Comparison of ENCODE assay signal across 24 cellular contexts in the genomic region with DNA sequence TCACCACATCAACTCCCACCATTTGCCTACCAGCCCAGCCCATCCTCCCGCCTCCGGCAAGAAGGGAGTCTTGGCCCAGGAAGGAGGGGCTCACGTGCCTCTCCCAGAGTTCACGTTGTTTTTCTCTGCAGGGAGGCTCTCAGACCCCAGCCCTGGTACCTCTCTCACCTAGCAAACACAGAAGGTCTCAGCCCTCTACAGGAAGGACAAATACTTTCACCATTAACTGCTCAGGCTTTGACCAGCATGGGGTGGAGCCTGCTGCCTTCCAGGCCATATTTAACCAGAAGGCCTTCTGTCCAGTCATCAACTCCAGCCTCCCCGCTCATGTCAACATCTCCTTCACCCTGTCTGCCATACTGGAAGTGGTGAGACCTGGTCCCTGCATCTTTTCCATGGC. TPM values are rescaled to one million over a fixed set of nuclear protein-coding genes. Genes with fewer than 3 reads are reported as not detected.
DNase-seq lines count a peak whose midpoint lies in the region; ATAC-seq and TF ChIP-seq lines count a peak whose summit lies in the region.
"Had no signal": no experiment of that assay in that cellular context is flagged by ENCODE, and none has a peak within 500 bp of the region (broad histone marks: within the 10 kb centered on the region; RNA-seq: fewer than 3 reads in every experiment).

No MANE protein-coding gene starts in this region.

- H3K36me3 ChIP-seq in mesendoderm (ENCODE audit: control insufficient read depth, insufficient read depth, low read length) = no peaks in the 10 kb centered on the region
- H3K36me3 ChIP-seq: SJSA1 had no signal

- H3K56ac ChIP-seq in mesendoderm (ENCODE audit: low read length) = no peak overlapping the region

- WGBS in mesendoderm (ENCODE audit: extremely low coverage, insufficient coverage, low lambda C conversion rate) = no CpG with 5 or more reads among the region's 5 CpGs

- H2AK5ac ChIP-seq in mesendoderm (ENCODE audit: low read length) = no peak overlapping the region

- no peak overlapping the region for H4K5ac ChIP-seq in mesendoderm (ENCODE audit: low read length)

- no peaks in the 10 kb centered on the region for H3K4me1 ChIP-seq in mesendoderm (ENCODE audit: control insufficient read depth, low read depth, low read length)

- DNase-seq in ELF-1 (ENCODE audit: low read depth, low spot score) (peak; percentile 79), NCI-H146 (lab: John Stamatoyannopoulos, UW) (peak; percentile 69), choroid plexus epithelial cell (ENCODE audit: low read depth) (peak; percentile 12), mesendoderm (peak; percentile 51), NCI-H187 treated with DMSO at 0.1 percent for 48 hours (lab: John Stamatoyannopoulos, UW) (no peak), NCI-H1930 (lab: John Stamatoyannopoulos, UW) (no peak)
- DNase-seq: 8988T; AML-193; C1 segment of cervical spinal cord; CD8-positive, alpha-beta T cell; DND-41; HFFc6; IMR-90; MV-4-11; NCI-H1105 treated with DMSO at 0.1 percent for 48 hours; NCI-H1694 treated with DMSO at 0.1 percent for 48 hours; NCI-H2107; NCI-H510A; NCI-H748 treated with DMSO at 0.1 percent for 48 hours; OCI-M1; T-helper 1 cell had no signal

- no peak overlapping the region for H3K4me2 ChIP-seq in mesendoderm (ENCODE audit: low read length)

- no peak overlapping the region for H2BK120ac ChIP-seq in mesendoderm (ENCODE audit: low read depth, low read length)

- no peak overlapping the region for H3K4ac ChIP-seq in mesendoderm (ENCODE audit: low read depth, low read length)

- no peaks in the 10 kb centered on the region for H3K27me3 ChIP-seq in mesendoderm (ENCODE audit: insufficient read depth, low read length, poor library complexity)
- H3K27me3 ChIP-seq: SJSA1 had no signal

- no peak overlapping the region for H2BK15ac ChIP-seq in mesendoderm (replicated peaks; ENCODE audit: low read depth)

- no peak overlapping the region for H2BK5ac ChIP-seq in mesendoderm (ENCODE audit: low read length)

- no peak overlapping the region for H3K23ac ChIP-seq in mesendoderm (ENCODE audit: low read length)

- H4K8ac ChIP-seq in mesendoderm (ENCODE audit: low read depth, low read length) = no peak overlapping the region

- no peak overlapping the region for H3K27ac ChIP-seq in mesendoderm (ENCODE audit: low read depth, low read length)
- H3K27ac ChIP-seq: SJSA1 had no signal

- no peaks in the 10 kb centered on the region for H3K79me2 ChIP-seq in mesendoderm (ENCODE audit: control insufficient read depth, insufficient read depth, low read length)

- ATAC-seq in GM21723 (IDR thresholded peaks at IDR 0.05; ENCODE audit: unreplicated experiment) (no peak), HG02571 (IDR thresholded peaks at IDR 0.05; ENCODE audit: unreplicated experiment) (no peak)
- ATAC-seq: CD8-positive, alpha-beta T cell had no signal

- no peak overlapping the region for H3K18ac ChIP-seq in mesendoderm (ENCODE audit: low read length)

- H3K4me3 ChIP-seq in choroid plexus epithelial cell (ENCODE audit: low read depth, low read length) (no peak overlapping the region), mesendoderm (ENCODE audit: low read length) (no peak overlapping the region)
- H3K4me3 ChIP-seq: SJSA1 had no signal

- no peaks in the 10 kb centered on the region for H3K79me1 ChIP-seq in mesendoderm (ENCODE audit: low read length)

- TF ChIP-seq CTCF in choroid plexus epithelial cell (conservative IDR thresholded peaks at IDR 0.05; ENCODE audit: low read depth, low read length) = no peak

- no peak overlapping the region for H3K9ac ChIP-seq in mesendoderm (ENCODE audit: low read length)

RNA-seq across cellular contexts. Expression of a gene that starts 19.0 kb away (rescaled TPM):
- not detected for polyA plus RNA-seq in mesendoderm (2013, experiment 1 of 2)
- polyA plus RNA-seq in mesendoderm (2013, experiment 2 of 2) = 0.03 TPM
- polyA plus RNA-seq: IMR-90 had no signal

RNA-seq across cellular contexts. Expression of a gene that starts 25.0 kb away (rescaled TPM):
- polyA plus RNA-seq in mesendoderm (2013, experiment 1 of 2) = 0.03 TPM
- polyA plus RNA-seq in mesendoderm (2013, experiment 2 of 2) = 0.04 TPM
- polyA plus RNA-seq: IMR-90 had no signal

RNA-seq across cellular contexts. Expression of a gene that starts 46.3 kb away (rescaled TPM):
- polyA plus RNA-seq in mesendoderm (2013, experiment 1 of 2) = not detected
- polyA plus RNA-seq in mesendoderm (2013, experiment 2 of 2) = not detected
- polyA plus RNA-seq: IMR-90 had no signal

RNA-seq across cellular contexts. Expression of a gene that starts 57.3 kb away (rescaled TPM):
- polyA plus RNA-seq in mesendoderm (2013, experiment 1 of 2) = 35.7 TPM
- polyA plus RNA-seq in mesendoderm (2013, experiment 2 of 2) = 34.9 TPM

Comparison
In these comparisons a context has a peak if more than half of its experiments do, and no peak if none do; other contexts are left out.
1. DNase-seq: peak in ELF-1 (single experiment), NCI-H146 (single experiment), choroid plexus epithelial cell (single experiment) and mesendoderm (single experiment); none in NCI-H187 treated with DMSO at 0.1 percent for 48 hours (single experiment) and NCI-H1930 (0 of 2).